ENCODE assay signal across 24 cellular contexts in the genomic region with DNA sequence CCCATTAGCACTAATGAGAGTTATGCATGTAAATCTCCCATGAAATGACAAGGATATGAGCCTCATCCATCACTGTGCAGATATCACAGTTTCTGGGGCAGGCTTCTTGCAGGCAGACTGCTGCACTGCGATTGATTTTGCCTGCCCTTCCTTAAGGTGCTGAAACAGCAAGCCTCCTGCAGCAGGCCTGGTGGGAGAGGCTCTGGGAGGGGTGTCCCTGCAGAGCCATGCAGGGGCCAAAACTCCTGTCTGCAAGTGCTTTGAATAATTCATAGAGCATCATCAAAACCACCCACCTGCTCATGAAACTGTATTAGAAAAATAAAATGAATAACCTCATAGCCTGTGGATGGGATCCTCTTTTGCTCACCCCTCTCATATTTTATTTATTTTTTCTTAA.
"Had no signal": no experiment of that assay in that cellular context is flagged by ENCODE, and none has a peak within 500 bp of the region (broad histone marks: within the 10 kb centered on the region; RNA-seq: fewer than 3 reads in every experiment).

No MANE protein-coding gene starts in this region.

- H3K27ac ChIP-seq: hepatocyte, lower lobe of right lung, parathyroid adenoma, psoas muscle, right lobe of liver, suprapubic skin, thoracic aorta, tibial artery, upper lobe of right lung had no signal

- DNase-seq: islet precursor cell; lower lobe of right lung; mammary epithelial cell; mesendoderm; mucosa of descending colon; naive thymus-derived CD4-positive, alpha-beta T cell; nucleus accumbens; psoas muscle; right lobe of liver; stimulated activated CD4-positive, alpha-beta T cell treated with anti-CD3 and anti-CD28 coated beads, Interleukin-15, amount 100 ng/mL, for 24 hours; stimulated activated CD4-positive, alpha-beta T cell treated with anti-CD3 and anti-CD28 coated beads, Interleukin-2, amount 100 ng/mL, for 24 hours; stimulated activated CD4-positive, alpha-beta T cell treated with anti-CD3 and anti-CD28 coated beads, Interleukin-4, amount 100 ng/mL, for 24 hours; stimulated activated naive CD4-positive, alpha-beta T cell; tibial artery; trophoblast cell; upper lobe of right lung had no signal

- H3K4me1 ChIP-seq: lower lobe of right lung, parathyroid adenoma, psoas muscle, suprapubic skin, tibial artery, upper lobe of right lung had no signal

- H3K36me3 ChIP-seq: heart left ventricle, lower lobe of right lung, right lobe of liver, suprapubic skin, thoracic aorta, tibial artery, upper lobe of right lung had no signal

- ATAC-seq: lower lobe of right lung; mucosa of descending colon; naive thymus-derived CD4-positive, alpha-beta T cell; natural killer cell treated with Interleukin-12 subunit alpha and Interleukin-12 subunit beta and Interleukin-15 and Interleukin-18, amount 100 ng/mL, for 72 hours; psoas muscle; right lobe of liver; stimulated activated effector memory CD8-positive, alpha-beta T cell treated with anti-CD3 and anti-CD28 coated beads, Interleukin-12 subunit alpha, Interleukin-12 subunit beta, amount 100 ng/mL, for 72 hours; upper lobe of right lung had no signal

- H2AFZ ChIP-seq: hepatocyte, parathyroid adenoma had no signal

- H3K9ac ChIP-seq: parathyroid adenoma had no signal

- H3K79me2 ChIP-seq: hepatocyte, parathyroid adenoma had no signal

- H3K27me3 ChIP-seq: heart left ventricle, hepatocyte, right lobe of liver, suprapubic skin had no signal

- H3K4me3 ChIP-seq: heart left ventricle, hepatocyte, lower lobe of right lung, mucosa of descending colon, psoas muscle, right lobe of liver, smooth muscle cell, suprapubic skin, thoracic aorta, tibial artery, upper lobe of right lung had no signal

- H3K4me2 ChIP-seq: hepatocyte, smooth muscle cell had no signal

- H3K9me3 ChIP-seq: heart left ventricle, lower lobe of right lung, mucosa of descending colon, psoas muscle, right lobe of liver, suprapubic skin, thoracic aorta, tibial artery, upper lobe of right lung had no signal
